10 cellular contexts compared by ENCODE assay signal in genomic region chr9:69181908-69182353, GRCh38. TPM values are rescaled to one million over a fixed set of nuclear protein-coding genes. Genes with fewer than 3 reads are reported as not detected.
DNase-seq lines count a peak whose midpoint lies in the region; ATAC-seq and TF ChIP-seq lines count a peak whose summit lies in the region.
"Had no signal": no experiment of that assay in that cellular context is flagged by ENCODE, and none has a peak within 500 bp of the region (broad histone marks: within the 10 kb centered on the region; RNA-seq: fewer than 3 reads in every experiment).

No MANE protein-coding gene starts in this region.

- H3K27me3 Mint-ChIP-seq in H9 (ENCODE audit: low read depth) (no peaks in the 10 kb centered on the region), progenitor cell of endocrine pancreas (no peaks in the 10 kb centered on the region)
- peaks cover 3% of the 10 kb centered on the region for H3K27me3 Mint-ChIP-seq in activated naive CD8-positive, alpha-beta T cell treated with anti-CD3 and anti-CD28 coated beads for 36 hours

- H3K14ac ChIP-seq in H9 (ENCODE audit: insufficient read depth, low read length): 0 out of 2 replicates have a peak overlapping the region, but pooled peaks have one; percentile 19

- no peak overlapping the region for H3T11ph ChIP-seq in H9 (ENCODE audit: low read length)

- H3K4me1 ChIP-seq in H9 (ENCODE audit: insufficient read depth, low read length) (peaks cover 1% of the 10 kb centered on the region), gastroesophageal sphincter (peaks cover 9 to 87% (median 18%) of the 10 kb centered on the region in 3 donors)

- H3K4me2 ChIP-seq in H9 (ENCODE audit: insufficient read depth, insufficient read length, low read length) (no peak overlapping the region), SU-DHL-6 (ENCODE audit: low read depth, low read length, poor library complexity, severe bottlenecking) (no peak overlapping the region)

- no peak for TF ChIP-seq CTCF in H9 (conservative IDR thresholded peaks at IDR 0.05)
- no peak for TF ChIP-seq CTCF in SU-DHL-6 (IDR thresholded peaks at IDR 0.05; ENCODE audit: insufficient read depth, low read length, poor library complexity, severe bottlenecking)
- TF ChIP-seq CTCF in gastroesophageal sphincter (IDR thresholded peaks at IDR 0.05): no peak
- TF ChIP-seq CTCF in progenitor cell of endocrine pancreas (IDR thresholded peaks at IDR 0.05; ENCODE audit: unreplicated experiment): no peak
- TF ChIP-seq CTCF in GM10266 (IDR thresholded peaks at IDR 0.05; ENCODE audit: control insufficient read depth, insufficient read depth, low read depth, missing control alignments): no peak

- no peak overlapping the region for H2BK15ac ChIP-seq in H9 (ENCODE audit: low read depth, low read length)

- H3K36me3 Mint-ChIP-seq in H9 (ENCODE audit: insufficient read depth in 1 of 3, low read depth in 3 of 3) (peaks cover 2 to 23% (median 14%) of the 10 kb centered on the region in 3 experiments; a peak in 6 of 7 replicates), progenitor cell of endocrine pancreas (ENCODE audit: insufficient read depth) (peaks cover 3% of the 10 kb centered on the region)
- H3K36me3 Mint-ChIP-seq in activated naive CD8-positive, alpha-beta T cell treated with anti-CD3 and anti-CD28 coated beads for 36 hours: peaks cover 3% of the 10 kb centered on the region

- no peaks in the 10 kb centered on the region for H3K9me2 ChIP-seq in SU-DHL-6 (replicated peaks; ENCODE audit: insufficient read depth, low read length)

- no peaks in the 10 kb centered on the region for H3K23me2 ChIP-seq in H9 (ENCODE audit: insufficient read length, low read depth, low read length, poor library complexity, severe bottlenecking)

- H3K18ac ChIP-seq in H9 (ENCODE audit: insufficient read length, low read depth, low read length): no peak overlapping the region

- H3K9me3 Mint-ChIP-seq in H9: no peaks in the 10 kb centered on the region
- H3K9me3 Mint-ChIP-seq in progenitor cell of endocrine pancreas (ENCODE audit: low read depth): no peaks in the 10 kb centered on the region
- H3K9me3 Mint-ChIP-seq in activated naive CD8-positive, alpha-beta T cell treated with anti-CD3 and anti-CD28 coated beads for 36 hours: no peaks in the 10 kb centered on the region

- H4K20me1 ChIP-seq in H9 (ENCODE audit: control insufficient read depth, insufficient read depth, insufficient read length) (no peaks in the 10 kb centered on the region), SU-DHL-6 (ENCODE audit: low read depth, low read length) (no peaks in the 10 kb centered on the region)

- no peak overlapping the region for H3K27ac ChIP-seq in H9 (ENCODE audit: insufficient read length, low read depth, low read length)
- no peak overlapping the region for H3K27ac ChIP-seq in SU-DHL-6 (ENCODE audit: low read depth, low read length)
- H3K27ac ChIP-seq in gastroesophageal sphincter: peak overlapping the region; percentile 71 to 80 (median 74)

- ATAC-seq in gastroesophageal sphincter: peak; percentile 68
- ATAC-seq in HG03280 (IDR thresholded peaks at IDR 0.05; ENCODE audit: unreplicated experiment): no peak

- no peak overlapping the region for H3K23ac ChIP-seq in H9 (ENCODE audit: insufficient read length, low read depth, low read length)

- no peak overlapping the region for H2BK5ac ChIP-seq in H9 (ENCODE audit: insufficient read length, low read length)

- H3K36me3 ChIP-seq in SU-DHL-6 (ENCODE audit: low read length): no peaks in the 10 kb centered on the region
- no peaks in the 10 kb centered on the region for H3K36me3 ChIP-seq in gastroesophageal sphincter

- H2BK20ac ChIP-seq in H9 (ENCODE audit: low read depth, low read length, poor library complexity, severe bottlenecking): no peak overlapping the region

- TF ChIP-seq POLR2A in gastroesophageal sphincter (IDR thresholded peaks at IDR 0.05): no peak

- WGBS in H9 (ENCODE audit: extremely low coverage, insufficient read length, low lambda C conversion rate): no CpG with 5 or more reads among the region's 4 CpGs
- 17 to 37% methylated on average over 1 to 4 of the region's 4 CpGs for WGBS in gastroesophageal sphincter (ENCODE audit: low coverage in 1 of 2), 2 donors

- H3K4me3 ChIP-seq in SU-DHL-6 (ENCODE audit: insufficient read depth, low read length, poor library complexity, severe bottlenecking) (no peak overlapping the region), gastroesophageal sphincter (no peak overlapping the region)

- H4K5ac ChIP-seq in H9 (ENCODE audit: insufficient read length, low read depth, low read length): no peak overlapping the region

- peaks cover 3% of the 10 kb centered on the region for H3K79me1 ChIP-seq in H9 (ENCODE audit: insufficient read depth, low read depth, low read length, poor library complexity, severe bottlenecking)

- H3K56ac ChIP-seq in H9 (ENCODE audit: insufficient read length, low read depth, low read length): no peak overlapping the region

- no peak for DNase-seq in H9
- DNase-seq in progenitor cell of endocrine pancreas (ENCODE audit: low spot score, unreplicated experiment): no peak
- DNase-seq in activated naive CD8-positive, alpha-beta T cell treated with anti-CD3 and anti-CD28 coated beads for 36 hours: no peak
- DNase-seq in GM10266 (ENCODE audit: extremely low spot score): no peak
- DNase-seq in NCI-H524 treated with DMSO at 0.1 percent for 48 hours (lab: John Stamatoyannopoulos, UW): no peak
- DNase-seq: left cardiac atrium, RPMI8226 had no signal

- H4K91ac ChIP-seq in H9 (ENCODE audit: insufficient read length, low read depth, low read length): no peak overlapping the region

- H3K27me3 ChIP-seq in H9 (ENCODE audit: insufficient read depth, low read length): no peaks in the 10 kb centered on the region
- no peaks in the 10 kb centered on the region for H3K27me3 ChIP-seq in SU-DHL-6 (ENCODE audit: low read length)
- no peaks in the 10 kb centered on the region for H3K27me3 ChIP-seq in gastroesophageal sphincter

- no peak overlapping the region for H4K8ac ChIP-seq in H9 (replicated peaks; ENCODE audit: insufficient read length, low read depth, low read length)

- H2BK12ac ChIP-seq in H9 (ENCODE audit: insufficient read length, low read depth, low read length): no peak overlapping the region

- no peak overlapping the region for H2AFZ ChIP-seq in H9 (ENCODE audit: low read length)
- H2AFZ ChIP-seq in SU-DHL-6 (ENCODE audit: low read depth, low read length, severe bottlenecking): peak overlapping the region; percentile 51

- no peaks in the 10 kb centered on the region for H3F3A ChIP-seq in SU-DHL-6 (ENCODE audit: insufficient read depth)

- H3K4me3 Mint-ChIP-seq in H9: no peak overlapping the region
- no peak overlapping the region for H3K4me3 Mint-ChIP-seq in progenitor cell of endocrine pancreas (ENCODE audit: low read depth)
- no peak overlapping the region for H3K4me3 Mint-ChIP-seq in activated naive CD8-positive, alpha-beta T cell treated with anti-CD3 and anti-CD28 coated beads for 36 hours

- peaks cover 7% of the 10 kb centered on the region; the same call in 1 of the 2 replicates for H3K79me2 ChIP-seq in H9 (ENCODE audit: insufficient read depth, low read length)
- H3K79me2 ChIP-seq in SU-DHL-6 (ENCODE audit: insufficient read depth, low read length): no peaks in the 10 kb centered on the region

- no peak overlapping the region for H3K9ac ChIP-seq in H9 (ENCODE audit: extremely low read depth, insufficient read length, low read length)
- no peak overlapping the region for H3K9ac ChIP-seq in SU-DHL-6 (ENCODE audit: low read length)

- H2BK120ac ChIP-seq in H9 (ENCODE audit: low read depth, low read length, poor library complexity, severe bottlenecking): no peak overlapping the region

- peak overlapping the region in 1 of 3 experiments; percentile 26; a peak in 3 of 7 replicates for H3K27ac Mint-ChIP-seq in H9
- peak overlapping the region; percentile 63 for H3K27ac Mint-ChIP-seq in progenitor cell of endocrine pancreas
- no peak overlapping the region for H3K27ac Mint-ChIP-seq in activated naive CD8-positive, alpha-beta T cell treated with anti-CD3 and anti-CD28 coated beads for 36 hours

- H3K9me3 ChIP-seq in H9 (ENCODE audit: control insufficient read depth, low read depth, low read length) (no peaks in the 10 kb centered on the region), SU-DHL-6 (ENCODE audit: insufficient read depth, low read length) (no peaks in the 10 kb centered on the region), gastroesophageal sphincter (no peaks in the 10 kb centered on the region)

- H2AK5ac ChIP-seq in H9 (ENCODE audit: insufficient read length, low read length): no peak overlapping the region

- H3K4ac ChIP-seq in H9 (ENCODE audit: low read depth, low read length): no peak overlapping the region

- no peak for TF ChIP-seq EP300 in gastroesophageal sphincter (IDR thresholded peaks at IDR 0.05)

- H3K4me1 Mint-ChIP-seq in H9 (peaks cover 7 to 27% of the 10 kb centered on the region in 2 experiments), progenitor cell of endocrine pancreas (ENCODE audit: low read depth) (peaks cover 68% of the 10 kb centered on the region)
- H3K4me1 Mint-ChIP-seq in activated naive CD8-positive, alpha-beta T cell treated with anti-CD3 and anti-CD28 coated beads for 36 hours: peaks cover 26% of the 10 kb centered on the region

RNA-seq across cellular contexts. Expression of gene TJP2, which starts 7.9 kb away (rescaled TPM):
- total RNA-seq in H9 (2021) (130 and 133 TPM in 2 replicates), gastroesophageal sphincter (100 to 1,000 TPM in 2 of 4 donors, 10 to 100 TPM in 2; 39.3 to 147 (median 104) TPM), progenitor cell of endocrine pancreas (234 and 254 TPM in 2 replicates)
- total RNA-seq in activated naive CD8-positive, alpha-beta T cell treated with anti-CD3 and anti-CD28 coated beads for 36 hours: 1 to 10 TPM; 4.1 to 5.9 TPM

Comparison
In these comparisons a context has a peak if more than half of its experiments do, and no peak if none do; other contexts are left out.
1. H3K27ac ChIP-seq: peak in gastroesophageal sphincter (4 of 4); none in H9 (single experiment) and SU-DHL-6 (single experiment).
2. RNA of gene TJP2, which starts 7.9 kb away (total RNA-seq): 234 to 254 TPM in progenitor cell of endocrine pancreas, 130 to 133 TPM in H9 and 39.3 to 147 TPM in gastroesophageal sphincter; 4.1 to 5.9 TPM in activated naive CD8-positive, alpha-beta T cell treated with anti-CD3 and anti-CD28 coated beads for 36 hours; every median in the first group is over 4 times any median in the second.